Comparison of ENCODE assay signal across 29 cellular contexts in the genomic region with DNA sequence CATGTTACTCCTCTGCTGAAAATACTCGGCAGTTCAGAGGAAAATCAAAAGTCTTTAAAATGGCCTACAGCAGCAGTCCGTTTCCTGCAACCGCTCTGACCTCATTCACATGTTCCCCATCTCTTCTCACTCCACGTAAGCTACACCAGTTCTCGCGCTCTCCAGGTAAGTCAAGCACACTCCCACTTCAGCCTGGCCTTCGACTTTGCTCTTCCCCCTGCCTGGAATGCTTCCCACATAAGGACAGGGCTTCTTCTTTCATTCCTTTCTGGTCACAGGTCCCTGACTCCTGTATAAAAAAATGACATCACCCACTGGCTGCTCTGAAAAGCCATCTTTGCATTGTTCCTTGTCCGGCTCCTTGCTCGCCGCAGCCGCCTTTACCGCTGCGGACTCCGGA. TPM values are rescaled to one million over a fixed set of nuclear protein-coding genes. Genes with fewer than 3 reads are reported as not detected.
DNase-seq lines count a peak whose midpoint lies in the region; ATAC-seq and TF ChIP-seq lines count a peak whose summit lies in the region.
"Had no signal": no experiment of that assay in that cellular context is flagged by ENCODE, and none has a peak within 500 bp of the region (broad histone marks: within the 10 kb centered on the region; RNA-seq: fewer than 3 reads in every experiment).

No MANE protein-coding gene starts in this region.

- no peak overlapping the region for H3K27ac ChIP-seq in osteoblast (ENCODE audit: low read depth, low read length)
- H3K27ac ChIP-seq: BLaER1 treated with 17β-estradiol and CSF1 and Interleukin-3, amounts not matched to agents 10 nM and 100 nM; RWPE1 had no signal

- no peak overlapping the region for H3K4me2 ChIP-seq in osteoblast (ENCODE audit: insufficient read depth, low read length)
- H3K4me2 ChIP-seq: BLaER1 treated with 17β-estradiol and CSF1 and Interleukin-3, amounts not matched to agents 10 nM and 100 nM; GM23338 had no signal

- peaks cover 0 to 6% of the 10 kb centered on the region in 2 donors for H3K4me1 Mint-ChIP-seq in natural killer cell treated with Interleukin-12 subunit alpha and Interleukin-12 subunit beta and Interleukin-15 and Interleukin-18, amount 100 ng/mL, for 72 hours (ENCODE audit: low read depth in 2 of 2)
- no peaks in the 10 kb centered on the region for H3K4me1 Mint-ChIP-seq in natural killer cell
- H3K4me1 Mint-ChIP-seq in stimulated activated naive B cell treated with anti-CD40 and anti-IgM and Interleukin-4, amounts not matched to agents 10 μg/mL and 1 μg/mL and 100 μg/mL, for 72 hours = peaks cover 4 to 22% of the 10 kb centered on the region in 2 donors
- H3K4me1 Mint-ChIP-seq: GM23338 had no signal

- no peaks in the 10 kb centered on the region for H3K36me3 Mint-ChIP-seq in natural killer cell treated with Interleukin-12 subunit alpha and Interleukin-12 subunit beta and Interleukin-15 and Interleukin-18, amount 100 ng/mL, for 72 hours
- no peaks in the 10 kb centered on the region for H3K36me3 Mint-ChIP-seq in natural killer cell
- H3K36me3 Mint-ChIP-seq in stimulated activated naive B cell treated with anti-CD40 and anti-IgM and Interleukin-4, amounts not matched to agents 10 μg/mL and 1 μg/mL and 100 μg/mL, for 72 hours = no peaks in the 10 kb centered on the region

- H3K27me3 ChIP-seq in osteoblast (ENCODE audit: insufficient read depth, low read length) = no peaks in the 10 kb centered on the region
- H3K27me3 ChIP-seq: BLaER1 treated with 17β-estradiol and CSF1 and Interleukin-3, amounts not matched to agents 10 nM and 100 nM had no signal

- no peaks in the 10 kb centered on the region for H3K36me3 ChIP-seq in osteoblast (ENCODE audit: insufficient read depth, low read length)
- H3K36me3 ChIP-seq: BLaER1 treated with 17β-estradiol and CSF1 and Interleukin-3, amounts not matched to agents 10 nM and 100 nM had no signal

- no peaks in the 10 kb centered on the region for H3K9me3 Mint-ChIP-seq in natural killer cell treated with Interleukin-12 subunit alpha and Interleukin-12 subunit beta and Interleukin-15 and Interleukin-18, amount 100 ng/mL, for 72 hours
- no peaks in the 10 kb centered on the region for H3K9me3 Mint-ChIP-seq in natural killer cell
- H3K9me3 Mint-ChIP-seq in stimulated activated naive B cell treated with anti-CD40 and anti-IgM and Interleukin-4, amounts not matched to agents 10 μg/mL and 1 μg/mL and 100 μg/mL, for 72 hours = peaks cover 0 to 2% of the 10 kb centered on the region in 2 donors
- H3K9me3 Mint-ChIP-seq: CD4-positive, alpha-beta T cell; HFFc6 had no signal

- no peak for DNase-seq in natural killer cell treated with Interleukin-12 subunit alpha and Interleukin-12 subunit beta and Interleukin-15 and Interleukin-18, amount 100 ng/mL, for 72 hours (ENCODE audit: low spot score)
- no peak for DNase-seq in natural killer cell
- DNase-seq in kidney tubule cell (ENCODE audit: low spot score) = peak; percentile 56
- no peak for DNase-seq in osteoblast (ENCODE audit: insufficient read length, low spot score, missing footprints)
- no peak for DNase-seq in activated naive CD4-positive, alpha-beta T cell treated with Interleukin-2 at 50 U/mL for 16 hours
- DNase-seq in NCI-H1694 (lab: John Stamatoyannopoulos, UW) = no peak
- DNase-seq in stimulated activated naive B cell treated with anti-CD40 and anti-IgM and Interleukin-4, amounts not matched to agents 10 μg/mL and 1 μg/mL and 100 μg/mL, for 72 hours = no peak
- DNase-seq: AML-193; CD4-positive, alpha-beta T cell; COR-L47; DMS53; H9; HFFc6; KBM-7; MV-4-11; NCI-H1105 treated with DMSO at 0.1 percent for 48 hours; NCI-H146; NCI-H2029; NCI-H2171; NCI-H226; NCI-H510A; NCI-H69; SHP77 had no signal

- no peaks in the 10 kb centered on the region for H3K27me3 Mint-ChIP-seq in natural killer cell treated with Interleukin-12 subunit alpha and Interleukin-12 subunit beta and Interleukin-15 and Interleukin-18, amount 100 ng/mL, for 72 hours
- H3K27me3 Mint-ChIP-seq in natural killer cell (ENCODE audit: low read depth in 2 of 2) = no peaks in the 10 kb centered on the region
- H3K27me3 Mint-ChIP-seq in stimulated activated naive B cell treated with anti-CD40 and anti-IgM and Interleukin-4, amounts not matched to agents 10 μg/mL and 1 μg/mL and 100 μg/mL, for 72 hours = no peaks in the 10 kb centered on the region

- H3K4me1 ChIP-seq in osteoblast (ENCODE audit: insufficient read depth, low read length) = no peaks in the 10 kb centered on the region
- H3K4me1 ChIP-seq: BLaER1 treated with 17β-estradiol and CSF1 and Interleukin-3, amounts not matched to agents 10 nM and 100 nM had no signal

- no peak for ATAC-seq in natural killer cell treated with Interleukin-12 subunit alpha and Interleukin-12 subunit beta and Interleukin-15 and Interleukin-18, amount 100 ng/mL, for 72 hours
- ATAC-seq in natural killer cell = no peak
- no peak for ATAC-seq in stimulated activated naive B cell treated with anti-CD40 and anti-IgM and Interleukin-4, amounts not matched to agents 10 μg/mL and 1 μg/mL and 100 μg/mL, for 72 hours (replicated peaks)
- ATAC-seq: GM23338, Panc1 had no signal

- H3K27ac Mint-ChIP-seq in natural killer cell treated with Interleukin-12 subunit alpha and Interleukin-12 subunit beta and Interleukin-15 and Interleukin-18, amount 100 ng/mL, for 72 hours = peak overlapping the region in 1 of 2 donors; percentile 29
- H3K27ac Mint-ChIP-seq in natural killer cell = no peak overlapping the region
- no peak overlapping the region for H3K27ac Mint-ChIP-seq in stimulated activated naive B cell treated with anti-CD40 and anti-IgM and Interleukin-4, amounts not matched to agents 10 μg/mL and 1 μg/mL and 100 μg/mL, for 72 hours
- H3K27ac Mint-ChIP-seq: CD4-positive, alpha-beta T cell; GM23338; H9; HFFc6 had no signal

- H3K4me3 ChIP-seq in osteoblast (ENCODE audit: insufficient read depth, low read length) = no peak overlapping the region
- H3K4me3 ChIP-seq: BLaER1 treated with 17β-estradiol and CSF1 and Interleukin-3, amounts not matched to agents 10 nM and 100 nM; GM23338 had no signal

- H4K20me1 ChIP-seq in osteoblast (ENCODE audit: insufficient read depth, low read length) = no peaks in the 10 kb centered on the region
- H4K20me1 ChIP-seq: BLaER1 treated with 17β-estradiol and CSF1 and Interleukin-3, amounts not matched to agents 10 nM and 100 nM had no signal

- no peaks in the 10 kb centered on the region for H3K9me3 ChIP-seq in osteoblast (ENCODE audit: low read depth, low read length)
- H3K9me3 ChIP-seq: BLaER1 treated with 17β-estradiol and CSF1 and Interleukin-3, amounts not matched to agents 10 nM and 100 nM had no signal

- peak overlapping the region; percentile 24 for H3K4me3 Mint-ChIP-seq in natural killer cell treated with Interleukin-12 subunit alpha and Interleukin-12 subunit beta and Interleukin-15 and Interleukin-18, amount 100 ng/mL, for 72 hours
- H3K4me3 Mint-ChIP-seq in natural killer cell = no peak overlapping the region
- no peak overlapping the region for H3K4me3 Mint-ChIP-seq in stimulated activated naive B cell treated with anti-CD40 and anti-IgM and Interleukin-4, amounts not matched to agents 10 μg/mL and 1 μg/mL and 100 μg/mL, for 72 hours
- H3K4me3 Mint-ChIP-seq: CD4-positive, alpha-beta T cell; GM23338; H9; HFFc6 had no signal

- no peaks in the 10 kb centered on the region for H3K79me2 ChIP-seq in osteoblast (ENCODE audit: insufficient read depth, low read length)

- intact Hi-C loops in natural killer cell (cut with micrococcal nuclease) = no loop called here

- peak overlapping the region; percentile 65 for H2AFZ ChIP-seq in osteoblast (ENCODE audit: low read length)
- H2AFZ ChIP-seq: GM23338 had no signal

- TF ChIP-seq CTCF in natural killer cell (IDR thresholded peaks at IDR 0.05) (no peak), osteoblast (IDR thresholded peaks at IDR 0.05; ENCODE audit: extremely low read depth, low read depth, low read length) (no peak)

RNA-seq across cellular contexts. Expression of gene MGME1, which starts 42.7 kb away (rescaled TPM):
- 10 to 100 TPM; 20.2 to 30.3 TPM for total RNA-seq in natural killer cell treated with Interleukin-12 subunit alpha and Interleukin-12 subunit beta and Interleukin-15 and Interleukin-18, amount 100 ng/mL, for 72 hours
- total RNA-seq in natural killer cell (10 to 100 TPM; 10.3 to 25.1 (median 13.0) TPM), osteoblast (8.3 and 13.6 TPM in 2 replicates)

RNA-seq across cellular contexts. Expression of gene SNX5, which starts 42.9 kb away (rescaled TPM):
- 100 to 1,000 TPM; 114 to 255 TPM for total RNA-seq in natural killer cell treated with Interleukin-12 subunit alpha and Interleukin-12 subunit beta and Interleukin-15 and Interleukin-18, amount 100 ng/mL, for 72 hours
- 10 to 100 TPM; 62.3 to 85.4 (median 72.1) TPM for total RNA-seq in natural killer cell
- 89.9 and 93.7 TPM in 2 replicates for total RNA-seq in osteoblast

RNA-seq across cellular contexts. Expression of gene OVOL2, which starts 46.2 kb away (rescaled TPM):
- total RNA-seq in natural killer cell treated with Interleukin-12 subunit alpha and Interleukin-12 subunit beta and Interleukin-15 and Interleukin-18, amount 100 ng/mL, for 72 hours = not detected
- total RNA-seq in natural killer cell (not detected), osteoblast (not detected in 2 replicates)
- total RNA-seq: CD4-positive, alpha-beta T cell; HFFc6; LHCN-M2; SK-MEL-5 had no signal
